In genomic region chr3:127427666-127428065, GRCh38 we compare ENCODE assay signal across 16 cellular contexts.
DNase-seq lines count a peak whose midpoint lies in the region; ATAC-seq and TF ChIP-seq lines count a peak whose summit lies in the region.
"Had no signal": no experiment of that assay in that cellular context is flagged by ENCODE, and none has a peak within 500 bp of the region (broad histone marks: within the 10 kb centered on the region; RNA-seq: fewer than 3 reads in every experiment).

No MANE protein-coding gene starts in this region.

- no peak for ATAC-seq in left lobe of liver
- ATAC-seq: GM23338 had no signal

- no peak overlapping the region for H3K4me3 ChIP-seq in WERI-Rb-1 (ENCODE audit: low read depth, low read length)
- H3K4me3 ChIP-seq: GM23338, Peyer's patch had no signal

- POLR2A ChIA-PET in activated CD4-positive, alpha-beta memory T cell treated with anti-CD3 and anti-CD28 coated beads for 36 hours (lab: Charles Lee), result no interaction called here

- H3K36me3 Mint-ChIP-seq in activated CD4-positive, alpha-beta memory T cell treated with anti-CD3 and anti-CD28 coated beads for 36 hours, result no peaks in the 10 kb centered on the region
- H3K36me3 Mint-ChIP-seq: CD4-positive, alpha-beta memory T cell had no signal

- no peak overlapping the region for H3K27ac Mint-ChIP-seq in activated CD4-positive, alpha-beta memory T cell treated with anti-CD3 and anti-CD28 coated beads for 36 hours
- H3K27ac Mint-ChIP-seq: B cell; CD4-positive, alpha-beta memory T cell; GM23338 had no signal

- TF ChIP-seq CTCF in WERI-Rb-1 (IDR thresholded peaks at IDR 0.05; ENCODE audit: low read depth, low read length), result no peak

- CTCF ChIA-PET in activated CD4-positive, alpha-beta memory T cell treated with anti-CD3 and anti-CD28 coated beads for 36 hours (lab: Charles Lee), result no interaction called here

- no peak overlapping the region for H3K27ac ChIP-seq in WERI-Rb-1
- H3K27ac ChIP-seq: HL-60, Peyer's patch had no signal

- no peaks in the 10 kb centered on the region for H3K27me3 ChIP-seq in WERI-Rb-1 (ENCODE audit: insufficient read depth, low read depth, severe bottlenecking)
- H3K27me3 ChIP-seq: Peyer's patch had no signal

- H3K36me3 ChIP-seq in WERI-Rb-1, result no peaks in the 10 kb centered on the region
- H3K36me3 ChIP-seq: Peyer's patch had no signal

- intact Hi-C loops in activated CD4-positive, alpha-beta memory T cell treated with anti-CD3 and anti-CD28 coated beads for 36 hours (cut with micrococcal nuclease), result no loop called here
- intact Hi-C loops in posterior vena cava (cut with DNase I), result no loop called here

- H3K4me1 Mint-ChIP-seq in activated CD4-positive, alpha-beta memory T cell treated with anti-CD3 and anti-CD28 coated beads for 36 hours (ENCODE audit: low read depth), result no peaks in the 10 kb centered on the region
- H3K4me1 Mint-ChIP-seq: B cell; CD4-positive, alpha-beta memory T cell had no signal

- no peaks in the 10 kb centered on the region for H3K9me3 Mint-ChIP-seq in activated CD4-positive, alpha-beta memory T cell treated with anti-CD3 and anti-CD28 coated beads for 36 hours
- H3K9me3 Mint-ChIP-seq: CD4-positive, alpha-beta memory T cell; GM23338 had no signal

- H3K4me3 Mint-ChIP-seq in activated CD4-positive, alpha-beta memory T cell treated with anti-CD3 and anti-CD28 coated beads for 36 hours, result no peak overlapping the region
- H3K4me3 Mint-ChIP-seq: B cell; CD4-positive, alpha-beta memory T cell; GM23338 had no signal

- H3K9me3 ChIP-seq in WERI-Rb-1 (ENCODE audit: severe bottlenecking), result no peaks in the 10 kb centered on the region
- H3K9me3 ChIP-seq: Peyer's patch had no signal

- DNase-seq in ELF-1 (ENCODE audit: low read depth, low spot score), result peak; percentile 50
- DNase-seq in activated CD4-positive, alpha-beta memory T cell treated with anti-CD3 and anti-CD28 coated beads for 36 hours, result peak; percentile 2
- peak; percentile 27 for DNase-seq in left lobe of liver (ENCODE audit: low spot score)
- peak; percentile 77 for DNase-seq in posterior vena cava (ENCODE audit: low spot score)
- DNase-seq in WERI-Rb-1, result no peak
- DNase-seq in stimulated activated naive CD4-positive, alpha-beta T cell treated with Interleukin-2 at 50 U/mL for 16 hours (lab: John Stamatoyannopoulos, UW), result no peak
- no peak for DNase-seq in NCI-H748 treated with DMSO at 0.1 percent for 48 hours (lab: John Stamatoyannopoulos, UW)
- DNase-seq: CD4-positive, alpha-beta memory T cell; KG1; NCI-H1694 treated with DMSO at 0.1 percent for 48 hours; NCI-H446 treated with DMSO at 0.1 percent for 48 hours; SHP77 had no signal

- peaks cover 31% of the 10 kb centered on the region for H3K27me3 Mint-ChIP-seq in activated CD4-positive, alpha-beta memory T cell treated with anti-CD3 and anti-CD28 coated beads for 36 hours

Comparison
In these comparisons a context has a peak if more than half of its experiments do, and no peak if none do; other contexts are left out.
1. DNase-seq: peak in ELF-1 (single experiment), activated CD4-positive, alpha-beta memory T cell treated with anti-CD3 and anti-CD28 coated beads for 36 hours (single experiment), left lobe of liver (single experiment) and posterior vena cava (single experiment); none in WERI-Rb-1 (single experiment), stimulated activated naive CD4-positive, alpha-beta T cell treated with Interleukin-2 at 50 U/mL for 16 hours (single experiment) and NCI-H748 treated with DMSO at 0.1 percent for 48 hours (single experiment).